ENCODE assay signal across 13 cellular contexts in genomic region chr11:111336582-111337256, GRCh38. TPM values are rescaled to one million over a fixed set of nuclear protein-coding genes. Genes with fewer than 3 reads are reported as not detected.
DNase-seq lines count a peak whose midpoint lies in the region; ATAC-seq and TF ChIP-seq lines count a peak whose summit lies in the region.
"Had no signal": no experiment of that assay in that cellular context is flagged by ENCODE, and none has a peak within 500 bp of the region (broad histone marks: within the 10 kb centered on the region; RNA-seq: fewer than 3 reads in every experiment).

No MANE protein-coding gene starts in this region.

- TF ChIP-seq POLR2A in right lobe of liver (IDR thresholded peaks at IDR 0.05): no peak

- POLR2A ChIA-PET in CD4-positive, alpha-beta memory T cell (lab: Charles Lee; ENCODE audit: partially characterized antibody): no interaction called here

- no peak for TF ChIP-seq CTCF in choroid plexus epithelial cell (conservative IDR thresholded peaks at IDR 0.05; ENCODE audit: low read depth, low read length)
- TF ChIP-seq CTCF in right lobe of liver (IDR thresholded peaks at IDR 0.05): no peak

- H3K4me1 Mint-ChIP-seq in CD4-positive, alpha-beta memory T cell: no peaks in the 10 kb centered on the region

- no peaks in the 10 kb centered on the region for H3K27me3 ChIP-seq in right lobe of liver
- H3K27me3 ChIP-seq in CD4-positive, alpha-beta memory T cell (ENCODE audit: insufficient read depth, low read length): no peaks in the 10 kb centered on the region
- H3K27me3 ChIP-seq: pancreas had no signal

- peaks cover 0 to 16% (median 11%) of the 10 kb centered on the region in 8 donors for H3K9me3 Mint-ChIP-seq in CD4-positive, alpha-beta memory T cell

- DNase-seq in GM04504 (ENCODE audit: low read depth): peak; percentile 56
- DNase-seq in NCI-H446 treated with DMSO at 0.1 percent for 48 hours (lab: John Stamatoyannopoulos, UW): peak; percentile 27
- peak; percentile 82 for DNase-seq in choroid plexus epithelial cell (ENCODE audit: low read depth)
- peak in 1 of 3 donors; percentile 63 for DNase-seq in right lobe of liver
- no peak for DNase-seq in CD4-positive, alpha-beta memory T cell
- no peak for DNase-seq in HPDE6-E6E7 (ENCODE audit: extremely low spot score)
- no peak for DNase-seq in globus pallidus (ENCODE audit: low spot score)
- DNase-seq: NCI-H2227 treated with DMSO at 0.1 percent for 48 hours; pancreas; stimulated activated CD4-positive, alpha-beta T cell treated with anti-CD3 and anti-CD28 coated beads, Interleukin-4, amount 100 ng/mL, for 1 hour had no signal

- H3K36me3 Mint-ChIP-seq in CD4-positive, alpha-beta memory T cell: peaks cover 2 to 7% of the 10 kb centered on the region in 2 donors

- H3K27me3 Mint-ChIP-seq in CD4-positive, alpha-beta memory T cell: peaks cover 4 to 9% of the 10 kb centered on the region in 2 donors
- H3K27me3 Mint-ChIP-seq: stimulated activated naive CD8-positive, alpha-beta T cell treated with anti-CD3 and anti-CD28 coated beads, Interleukin-15, Interleukin-2, amounts not matched to agents 100 ng/mL and 50 ng/mL, for 24 hours had no signal

- H3K9me3 ChIP-seq in right lobe of liver: no peaks in the 10 kb centered on the region
- no peaks in the 10 kb centered on the region for H3K9me3 ChIP-seq in CD4-positive, alpha-beta memory T cell (ENCODE audit: control insufficient read depth in 1 of 2, low read length in 2 of 2)
- H3K9me3 ChIP-seq: pancreas had no signal

- 50% methylated on average over 2 of the region's 2 CpGs for WGBS in right lobe of liver (ENCODE audit: insufficient coverage, low coverage, low lambda C conversion rate, missing lambda C conversion rate)

- no peak overlapping the region for H3K4me3 Mint-ChIP-seq in CD4-positive, alpha-beta memory T cell
- H3K4me3 Mint-ChIP-seq: stimulated activated naive CD8-positive, alpha-beta T cell treated with anti-CD3 and anti-CD28 coated beads, Interleukin-15, Interleukin-2, amounts not matched to agents 100 ng/mL and 50 ng/mL, for 24 hours had no signal

- CTCF ChIA-PET in CD4-positive, alpha-beta memory T cell (lab: Charles Lee; ENCODE audit: partially characterized antibody): interaction anchor here (1.5 kb wide), 1 partner anchor 110 kb away, joined by 4 read pairs; no protein-coding TSS in a partner anchor

- H3K4me3 ChIP-seq in choroid plexus epithelial cell (ENCODE audit: low read depth, low read length): no peak overlapping the region
- no peak overlapping the region for H3K4me3 ChIP-seq in right lobe of liver
- no peak overlapping the region for H3K4me3 ChIP-seq in CD4-positive, alpha-beta memory T cell (ENCODE audit: low read length in 2 of 2)
- H3K4me3 ChIP-seq: pancreas had no signal

- peak overlapping the region in 1 of 3 donors; percentile 11 for H3K27ac ChIP-seq in right lobe of liver
- H3K27ac ChIP-seq in CD4-positive, alpha-beta memory T cell (ENCODE audit: low read depth, low read length): no peak overlapping the region
- H3K27ac ChIP-seq: KMS-11 had no signal

- intact Hi-C loops in right lobe of liver (cut with DNase I): no loop called here
- intact Hi-C loops in CD4-positive, alpha-beta memory T cell (cut with micrococcal nuclease): no loop called here

- no peak overlapping the region for H3K27ac Mint-ChIP-seq in CD4-positive, alpha-beta memory T cell
- H3K27ac Mint-ChIP-seq: stimulated activated naive CD8-positive, alpha-beta T cell treated with anti-CD3 and anti-CD28 coated beads, Interleukin-15, Interleukin-2, amounts not matched to agents 100 ng/mL and 50 ng/mL, for 24 hours had no signal

- ATAC-seq in right lobe of liver: peak in 3 of 4 donors; percentile 33 to 36 (median 33)
- no peak for ATAC-seq in GM18858 (IDR thresholded peaks at IDR 0.05; ENCODE audit: unreplicated experiment)
- ATAC-seq: pancreas had no signal

- H3K4me1 ChIP-seq in right lobe of liver: peaks cover 0 to 42% (median 21%) of the 10 kb centered on the region in 4 donors
- H3K4me1 ChIP-seq in CD4-positive, alpha-beta memory T cell (ENCODE audit: insufficient read depth, low read length): no peaks in the 10 kb centered on the region

- no peaks in the 10 kb centered on the region for H3K36me3 ChIP-seq in right lobe of liver
- no peaks in the 10 kb centered on the region for H3K36me3 ChIP-seq in CD4-positive, alpha-beta memory T cell (ENCODE audit: insufficient read depth, low read length)
- H3K36me3 ChIP-seq: pancreas had no signal

RNA-seq across cellular contexts. Expression of gene POU2AF3, which starts 38.4 kb away (rescaled TPM):
- under 1 TPM; 0.39 to 0.86 (median 0.52) TPM for total RNA-seq in right lobe of liver
- not detected for total RNA-seq in CD4-positive, alpha-beta memory T cell
- not detected for polyA plus RNA-seq in CD4-positive, alpha-beta memory T cell

RNA-seq across cellular contexts. Expression of gene POU2AF1, which starts 42.4 kb away (rescaled TPM):
- 1 to 10 TPM in 2 of 6 experiments, under 1 TPM in 4; 0.06 to 2.4 (median 0.63) TPM for total RNA-seq in right lobe of liver
- under 1 TPM; 0.47 to 0.64 TPM for total RNA-seq in CD4-positive, alpha-beta memory T cell
- 1 to 10 TPM in 1 of 2 donors, under 1 TPM in 1; 0.37 to 2.0 TPM for polyA plus RNA-seq in CD4-positive, alpha-beta memory T cell

Comparison
In these comparisons a context has a peak if more than half of its experiments do, and no peak if none do; other contexts are left out.
1. DNase-seq: peak in GM04504 (single experiment), NCI-H446 treated with DMSO at 0.1 percent for 48 hours (single experiment) and choroid plexus epithelial cell (single experiment); none in CD4-positive, alpha-beta memory T cell (0 of 5), HPDE6-E6E7 (single experiment) and globus pallidus (single experiment).